ENCODE assay signal across 8 cellular contexts in the genomic region with DNA sequence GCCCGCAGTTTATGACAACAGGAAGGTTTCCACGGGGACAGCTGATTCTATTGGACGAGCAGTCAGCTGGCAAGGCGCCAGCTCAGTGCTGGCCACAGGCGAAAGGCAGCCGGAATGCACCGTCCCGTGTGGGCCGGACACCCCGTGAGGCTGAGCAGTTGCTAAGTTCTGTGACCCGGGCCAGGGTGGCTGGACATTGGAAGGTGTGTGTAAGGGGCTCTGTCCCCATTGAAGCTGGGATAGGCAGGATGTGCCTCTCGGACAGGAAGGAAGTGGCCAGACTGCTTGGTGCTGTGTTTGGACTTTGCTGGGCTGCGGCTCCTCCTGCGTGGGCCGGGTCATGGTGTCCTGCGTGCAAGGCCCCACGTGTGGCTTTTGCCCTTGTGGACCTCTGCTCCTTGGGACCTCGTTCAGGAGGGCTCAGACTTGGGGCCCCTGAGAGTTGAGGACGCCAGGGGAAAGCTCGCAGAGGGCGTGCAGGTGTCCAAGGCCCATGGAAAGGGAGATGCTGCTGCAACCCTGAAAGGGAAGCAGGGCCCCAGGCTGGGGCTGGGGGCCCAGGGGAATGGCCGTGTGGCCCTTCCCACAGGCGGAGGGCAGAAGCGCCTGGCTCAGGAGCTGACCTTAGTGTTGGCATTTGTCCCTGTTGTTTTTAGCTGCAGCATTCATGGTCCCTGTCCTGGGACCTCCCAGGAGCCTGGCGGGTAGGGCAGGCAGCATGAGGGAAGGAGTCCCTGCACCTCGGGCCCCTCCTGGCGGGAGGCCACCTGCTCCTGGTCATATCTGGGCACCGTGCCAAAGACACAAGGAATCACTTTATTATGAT. TPM values are rescaled to one million over a fixed set of nuclear protein-coding genes. Genes with fewer than 3 reads are reported as not detected.
DNase-seq lines count a peak whose midpoint lies in the region; ATAC-seq and TF ChIP-seq lines count a peak whose summit lies in the region.

No MANE protein-coding gene starts in this region.

- H4K20me1 ChIP-seq in fibroblast of lung (ENCODE audit: control insufficient read depth, extremely low read depth, insufficient read depth, low read length): no peaks in the 10 kb centered on the region

- no peak overlapping the region for H3K4me3 ChIP-seq in fibroblast of lung (replicated peaks in 1 of 4; ENCODE audit: control extremely low read depth in 1 of 4, insufficient read depth in 1 of 4, low read depth in 3 of 4, low read length in 4 of 4)

- no peaks in the 10 kb centered on the region for H3K9me3 ChIP-seq in fibroblast of lung (ENCODE audit: control insufficient read depth, insufficient read depth, low read depth, low read length)

- no peaks in the 10 kb centered on the region for H3K27me3 Mint-ChIP-seq in stimulated activated naive CD8-positive, alpha-beta T cell treated with anti-CD3 and anti-CD28 coated beads, Interleukin-15, amount 100 ng/mL, for 72 hours

- peaks cover 13% of the 10 kb centered on the region for H3K79me2 ChIP-seq in fibroblast of lung (ENCODE audit: control insufficient read depth, insufficient read depth, low read length)

- H3K27me3 ChIP-seq in fibroblast of lung (ENCODE audit: control insufficient read depth, insufficient read depth, low read length): no peaks in the 10 kb centered on the region

- no peak overlapping the region for H3K27ac Mint-ChIP-seq in stimulated activated naive CD8-positive, alpha-beta T cell treated with anti-CD3 and anti-CD28 coated beads, Interleukin-15, amount 100 ng/mL, for 72 hours

- no peak for TF ChIP-seq CTCF in fibroblast of lung (conservative IDR thresholded peaks at IDR 0.05 in 1 of 2, IDR thresholded peaks at IDR 0.05 in 1 of 2; ENCODE audit: low read depth in 1 of 2, low read length in 2 of 2)
- TF ChIP-seq CTCF in omental fat pad (IDR thresholded peaks at IDR 0.05): no peak
- no peak for TF ChIP-seq CTCF in GM13977 (IDR thresholded peaks at IDR 0.05; ENCODE audit: extremely low read depth, insufficient read depth, missing control alignments)

- no peaks in the 10 kb centered on the region for H3K9me3 Mint-ChIP-seq in stimulated activated naive CD8-positive, alpha-beta T cell treated with anti-CD3 and anti-CD28 coated beads, Interleukin-15, amount 100 ng/mL, for 72 hours

- H3K4me1 Mint-ChIP-seq in stimulated activated naive CD8-positive, alpha-beta T cell treated with anti-CD3 and anti-CD28 coated beads, Interleukin-15, amount 100 ng/mL, for 72 hours: peaks cover 23% of the 10 kb centered on the region

- H3K4me3 Mint-ChIP-seq in stimulated activated naive CD8-positive, alpha-beta T cell treated with anti-CD3 and anti-CD28 coated beads, Interleukin-15, amount 100 ng/mL, for 72 hours: no peak overlapping the region

- ATAC-seq in omental fat pad (ENCODE audit: low FRiP score): peak; percentile 2
- ATAC-seq in HG03460 (IDR thresholded peaks at IDR 0.05; ENCODE audit: unreplicated experiment): no peak
- no peak for ATAC-seq in stimulated activated naive CD8-positive, alpha-beta T cell treated with anti-CD3 and anti-CD28 coated beads, Interleukin-15, amount 100 ng/mL, for 72 hours

- no peaks in the 10 kb centered on the region for H3K36me3 ChIP-seq in fibroblast of lung (ENCODE audit: control insufficient read depth, insufficient read depth, low read length)

- peaks cover 18% of the 10 kb centered on the region for H3K4me1 ChIP-seq in fibroblast of lung (ENCODE audit: control insufficient read depth, extremely low read depth, insufficient read depth, low read length)

- in situ Hi-C loops in GM13977 (cut with MboI; ENCODE audit: low pct_unique_long_range_greater_than_20kb, low sequenced_read_pairs, unreplicated experiment): no loop called here

- peak overlapping the region; percentile 41 for H2AFZ ChIP-seq in fibroblast of lung (ENCODE audit: low read length)

- peak overlapping the region; percentile 68 for H3K27ac ChIP-seq in fibroblast of lung (ENCODE audit: insufficient read depth, low read length)

- H3K4me2 ChIP-seq in fibroblast of lung (ENCODE audit: extremely low read depth, insufficient read depth, low read length): peak overlapping the region; percentile 64

- H3K9ac ChIP-seq in fibroblast of lung (ENCODE audit: insufficient read depth, low read length): peak overlapping the region; percentile 16

- DNase-seq in CD1c-positive myeloid dendritic cell (ENCODE audit: extremely low spot score): peak; percentile 31
- peak; percentile 44 for DNase-seq in NCI-H82 treated with DMSO at 0.1 percent for 48 hours (lab: John Stamatoyannopoulos, UW; ENCODE audit: unreplicated experiment)
- peak; percentile 61 to 75 for DNase-seq in fibroblast of lung (ENCODE audit: low read depth in 2 of 2)
- peak; percentile 60 for DNase-seq in omental fat pad (ENCODE audit: low spot score)
- DNase-seq in iPS-NIHi11 (ENCODE audit: low spot score): no peak
- DNase-seq in GM13977 (ENCODE audit: low spot score): no peak
- DNase-seq in stimulated activated naive CD8-positive, alpha-beta T cell treated with anti-CD3 and anti-CD28 coated beads, Interleukin-15, amount 100 ng/mL, for 72 hours: no peak

RNA-seq across cellular contexts. Expression of gene BAIAP2, which starts 10.0 kb away (rescaled TPM):
- total RNA-seq in fibroblast of lung (10.0 and 13.4 TPM in 2 replicates), omental fat pad (10 to 100 TPM; 15.9 to 50.2 (median 36.4) TPM)
- polyA plus RNA-seq in fibroblast of lung: 6.0 and 10.9 TPM in 2 replicates
- polyA plus RNA-seq in fibroblast of lung (2012): 11.7 and 22.1 TPM in 2 replicates
- 15.5 and 29.9 TPM in 2 replicates for polyA minus RNA-seq in fibroblast of lung (ENCODE audit: low replicate concordance)

RNA-seq across cellular contexts. Expression of gene CHMP6, which starts 53.3 kb away (rescaled TPM):
- total RNA-seq in fibroblast of lung (9.2 and 11.2 TPM in 2 replicates), omental fat pad (10 to 100 TPM; 13.5 to 23.2 (median 16.8) TPM)
- polyA plus RNA-seq in fibroblast of lung: 30.1 and 34.4 TPM in 2 replicates
- 33.4 and 34.9 TPM in 2 replicates for polyA plus RNA-seq in fibroblast of lung (2012)
- polyA minus RNA-seq in fibroblast of lung (ENCODE audit: low replicate concordance): 7.2 and 12.8 TPM in 2 replicates

Comparison
In these comparisons a context has a peak if more than half of its experiments do, and no peak if none do; other contexts are left out.
1. DNase-seq: peak in CD1c-positive myeloid dendritic cell (single experiment), NCI-H82 treated with DMSO at 0.1 percent for 48 hours (single experiment), fibroblast of lung (2 of 2) and omental fat pad (single experiment); none in iPS-NIHi11 (single experiment), GM13977 (single experiment) and stimulated activated naive CD8-positive, alpha-beta T cell treated with anti-CD3 and anti-CD28 coated beads, Interleukin-15, amount 100 ng/mL, for 72 hours (0 of 2).